ENCODE assay signal across 9 cellular contexts in genomic region chr4:89294583-89295244, GRCh38. TPM values are rescaled to one million over a fixed set of nuclear protein-coding genes. Genes with fewer than 3 reads are reported as not detected.
DNase-seq lines count a peak whose midpoint lies in the region; ATAC-seq and TF ChIP-seq lines count a peak whose summit lies in the region.
"Had no signal": no experiment of that assay in that cellular context is flagged by ENCODE, and none has a peak within 500 bp of the region (broad histone marks: within the 10 kb centered on the region; RNA-seq: fewer than 3 reads in every experiment).

No MANE protein-coding gene starts in this region.

- TF ChIP-seq CTCF in omental fat pad (IDR thresholded peaks at IDR 0.05): no peak

- DNase-seq in NCI-H1417 (lab: John Stamatoyannopoulos, UW) (peak in 2 of 3 experiments; percentile 15 to 21), NCI-H1417 treated with DMSO at 0.1 percent for 48 hours (lab: John Stamatoyannopoulos, UW) (no peak), NCI-H748 (lab: John Stamatoyannopoulos, UW; ENCODE audit: unreplicated experiment) (peak; percentile 49), naive B cell (peak; percentile 50), omental fat pad (ENCODE audit: low spot score) (no peak), D341Med (ENCODE audit: low spot score) (no peak), NCI-H1092 treated with DMSO at 0.1 percent for 48 hours (lab: John Stamatoyannopoulos, UW) (no peak)

- peak overlapping the region in 3 of 8 donors; percentile 2 to 13 (median 12) for H3K4me3 Mint-ChIP-seq in naive B cell

- H3K9me3 Mint-ChIP-seq in naive B cell: peaks cover 0 to 9% (median 5%) of the 10 kb centered on the region in 7 donors

- no peaks in the 10 kb centered on the region for H3K36me3 Mint-ChIP-seq in naive B cell

- H3K27ac Mint-ChIP-seq in naive B cell: no peak overlapping the region

- ATAC-seq in HG02623 (IDR thresholded peaks at IDR 0.05; ENCODE audit: unreplicated experiment) (peak; percentile 61), naive B cell (ENCODE audit: low read depth in 2 of 2) (peak; percentile 69 to 71), omental fat pad (ENCODE audit: low FRiP score) (no peak)
- ATAC-seq: Panc1 had no signal

- peaks cover 31 to 48% (median 41%) of the 10 kb centered on the region in 3 donors for H3K4me1 Mint-ChIP-seq in naive B cell

- H3K27me3 Mint-ChIP-seq in naive B cell: peaks cover 30 to 38% (median 31%) of the 10 kb centered on the region in 3 donors

RNA-seq across cellular contexts. Expression of gene GPRIN3, which starts 12.9 kb away (rescaled TPM):
- under 1 TPM in 2 of 6 donors, not detected in 4; 0.06 to 0.16 TPM for polyA plus RNA-seq in naive B cell (ENCODE audit: low read depth in 6 of 6)
- 10 to 100 TPM in 3 of 4 donors, 1 to 10 TPM in 1; 3.3 to 19.3 (median 14.7) TPM for total RNA-seq in omental fat pad

Comparison
In these comparisons a context has a peak if more than half of its experiments do, and no peak if none do; other contexts are left out.
1. DNase-seq: peak in NCI-H1417 (2 of 3), NCI-H748 (single experiment) and naive B cell (single experiment); none in NCI-H1417 treated with DMSO at 0.1 percent for 48 hours (single experiment), omental fat pad (single experiment), D341Med (single experiment) and NCI-H1092 treated with DMSO at 0.1 percent for 48 hours (single experiment).